Comparison of ENCODE assay signal across 17 cellular contexts in the genomic region with DNA sequence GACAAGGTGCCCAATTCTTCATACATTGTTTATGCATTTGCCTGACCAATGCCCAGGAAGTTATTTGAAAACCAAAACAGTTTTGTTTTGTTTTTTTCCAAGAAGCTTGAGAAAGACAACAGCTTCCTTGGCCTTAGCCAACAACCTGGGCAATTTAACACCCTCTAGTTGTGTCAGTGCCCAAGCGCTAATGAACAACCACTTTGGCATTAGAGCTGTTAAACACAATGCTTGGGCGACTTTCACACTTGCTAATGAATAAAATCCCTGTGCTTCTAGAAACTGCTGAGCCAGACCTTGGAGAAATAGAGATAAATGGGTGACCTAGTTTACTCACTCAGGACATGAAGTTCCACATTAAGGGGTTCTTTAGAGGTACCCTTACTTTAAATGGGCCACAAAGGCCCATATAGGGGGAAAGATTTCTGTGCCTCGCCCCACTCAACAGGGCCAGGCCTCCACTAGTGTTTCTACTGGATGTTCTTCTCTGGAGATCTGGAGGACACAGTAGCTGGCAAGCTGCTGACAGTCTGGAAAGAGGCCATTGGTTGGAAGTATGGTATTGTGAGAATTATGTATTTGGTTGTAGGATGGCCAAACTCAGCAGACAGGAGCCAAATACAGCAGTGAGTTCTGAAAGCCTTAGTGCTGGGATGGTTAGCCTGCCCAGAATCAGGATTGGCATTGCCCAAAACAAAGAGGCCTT.
DNase-seq lines count a peak whose midpoint lies in the region; ATAC-seq and TF ChIP-seq lines count a peak whose summit lies in the region.
"Had no signal": no experiment of that assay in that cellular context is flagged by ENCODE, and none has a peak within 500 bp of the region (broad histone marks: within the 10 kb centered on the region; RNA-seq: fewer than 3 reads in every experiment).

No MANE protein-coding gene starts in this region.

- peak overlapping the region; percentile 64 for H3K27ac Mint-ChIP-seq in CD4-positive, alpha-beta T cell

- H3K4me1 Mint-ChIP-seq in CD4-positive, alpha-beta T cell (ENCODE audit: low read depth), result no peaks in the 10 kb centered on the region

- no peak for TF ChIP-seq CTCF in CD4-positive, alpha-beta T cell (IDR thresholded peaks at IDR 0.05)
- TF ChIP-seq CTCF in right lobe of liver (IDR thresholded peaks at IDR 0.05), result no peak

- POLR2A ChIA-PET in CD4-positive, alpha-beta T cell (lab: Charles Lee), result no interaction called here

- H3K27me3 ChIP-seq in CD4-positive, alpha-beta T cell (ENCODE audit: control insufficient read depth, insufficient read depth, low read length), result no peaks in the 10 kb centered on the region
- H3K27me3 ChIP-seq in layer of hippocampus (ENCODE audit: control insufficient read depth, insufficient read depth, low read length) (no peaks in the 10 kb centered on the region), right lobe of liver (no peaks in the 10 kb centered on the region)
- H3K27me3 ChIP-seq: tibial artery had no signal

- no peaks in the 10 kb centered on the region for H3K9me3 Mint-ChIP-seq in CD4-positive, alpha-beta T cell
- H3K9me3 Mint-ChIP-seq: stimulated activated naive B cell treated with anti-CD40 and anti-IgM and Interleukin-4, amounts not matched to agents 10 μg/mL and 1 μg/mL and 100 μg/mL, for 72 hours had no signal

- no peak for ATAC-seq in CD4-positive, alpha-beta T cell (ENCODE audit: poor library complexity)
- no peak for ATAC-seq in right lobe of liver
- ATAC-seq: stimulated activated naive B cell treated with anti-CD40 and anti-IgM and Interleukin-4, amounts not matched to agents 10 μg/mL and 1 μg/mL and 100 μg/mL, for 72 hours had no signal

- peaks cover 0 to 2% (median 0%) of the 10 kb centered on the region in 4 donors for H3K36me3 ChIP-seq in right lobe of liver

- no peaks in the 10 kb centered on the region for H3K9me3 ChIP-seq in CD4-positive, alpha-beta T cell (ENCODE audit: control insufficient read depth, low read length)
- H3K9me3 ChIP-seq in right lobe of liver, result no peaks in the 10 kb centered on the region
- H3K9me3 ChIP-seq: tibial artery had no signal

- no peak overlapping the region for H3K4me3 ChIP-seq in right lobe of liver
- H3K4me3 ChIP-seq: tibial artery had no signal

- no peak overlapping the region for H3K27ac ChIP-seq in CD4-positive, alpha-beta T cell (ENCODE audit: low read depth, low read length)
- peak overlapping the region; percentile 49 for H3K27ac ChIP-seq in layer of hippocampus (ENCODE audit: low read depth, low read length)
- no peak overlapping the region for H3K27ac ChIP-seq in right lobe of liver
- H3K27ac ChIP-seq: tibial artery had no signal

- H3K4me3 Mint-ChIP-seq in CD4-positive, alpha-beta T cell, result no peak overlapping the region
- H3K4me3 Mint-ChIP-seq: nephron progenitor cell; stimulated activated naive B cell treated with anti-CD40 and anti-IgM and Interleukin-4, amounts not matched to agents 10 μg/mL and 1 μg/mL and 100 μg/mL, for 72 hours had no signal

- intact Hi-C loops in CD4-positive, alpha-beta T cell (cut with DNase I, micrococcal nuclease), result no loop called here
- intact Hi-C loops in right lobe of liver (cut with DNase I), result no loop called here

- CTCF ChIA-PET in CD4-positive, alpha-beta T cell (lab: Charles Lee), result no interaction called here

- WGBS in right lobe of liver (ENCODE audit: insufficient coverage, low coverage, low lambda C conversion rate, missing lambda C conversion rate), result 77% methylated on average over 3 of the region's 3 CpGs

- H3K4me1 ChIP-seq in right lobe of liver, result no peaks in the 10 kb centered on the region

- DNase-seq in Ammon's horn (ENCODE audit: low spot score) (peak; percentile 71), anterior cingulate cortex (lab: John Stamatoyannopoulos, UW) (peak in 37 of 58 donors; percentile 4 to 80 (median 27)), NCI-H2196 treated with DMSO at 0.1 percent for 48 hours (lab: John Stamatoyannopoulos, UW; ENCODE audit: unreplicated experiment) (no peak), right lobe of liver (no peak)
- no peak for DNase-seq in CD4-positive, alpha-beta T cell
- DNase-seq in activated CD4-positive, alpha-beta T cell treated with anti-CD3 and anti-CD28 coated beads, Interleukin-2, amount 50 U/mL, for 48 hours, result no peak
- DNase-seq: activated CD8-positive, alpha-beta memory T cell treated with anti-CD3 and anti-CD28 coated beads, Interleukin-2, amount 50 U/mL, for 4 hours; activated gamma-delta T cell; NCI-H1105 treated with DMSO at 0.1 percent for 48 hours; NCI-H2081 treated with DMSO at 0.1 percent for 48 hours; NCI-H510A treated with DMSO at 0.1 percent for 48 hours; nephron progenitor cell; posterior cingulate gyrus; stimulated activated CD4-positive, alpha-beta T cell treated with anti-CD3 and anti-CD28 coated beads, Interleukin-1b, Interleukin-23, amount 100 ng/mL, for 48 hours; stimulated activated naive B cell treated with anti-CD40 and anti-IgM and Interleukin-4, amounts not matched to agents 10 μg/mL and 1 μg/mL and 100 μg/mL, for 72 hours; tibial artery had no signal

- no peaks in the 10 kb centered on the region for H3K27me3 Mint-ChIP-seq in CD4-positive, alpha-beta T cell
- H3K27me3 Mint-ChIP-seq: stimulated activated naive B cell treated with anti-CD40 and anti-IgM and Interleukin-4, amounts not matched to agents 10 μg/mL and 1 μg/mL and 100 μg/mL, for 72 hours had no signal

- no peak for TF ChIP-seq POLR2A in right lobe of liver (IDR thresholded peaks at IDR 0.05)

- H3K36me3 Mint-ChIP-seq in CD4-positive, alpha-beta T cell (ENCODE audit: low read depth), result peaks cover 96% of the 10 kb centered on the region

Comparison
In these comparisons a context has a peak if more than half of its experiments do, and no peak if none do; other contexts are left out.
1. DNase-seq: peak in Ammon's horn (single experiment) and anterior cingulate cortex (37 of 58); none in CD4-positive, alpha-beta T cell (0 of 10), NCI-H2196 treated with DMSO at 0.1 percent for 48 hours (single experiment), right lobe of liver (0 of 3) and activated CD4-positive, alpha-beta T cell treated with anti-CD3 and anti-CD28 coated beads, Interleukin-2, amount 50 U/mL, for 48 hours (0 of 2).